21 cellular contexts compared by ENCODE assay signal in the genomic region with DNA sequence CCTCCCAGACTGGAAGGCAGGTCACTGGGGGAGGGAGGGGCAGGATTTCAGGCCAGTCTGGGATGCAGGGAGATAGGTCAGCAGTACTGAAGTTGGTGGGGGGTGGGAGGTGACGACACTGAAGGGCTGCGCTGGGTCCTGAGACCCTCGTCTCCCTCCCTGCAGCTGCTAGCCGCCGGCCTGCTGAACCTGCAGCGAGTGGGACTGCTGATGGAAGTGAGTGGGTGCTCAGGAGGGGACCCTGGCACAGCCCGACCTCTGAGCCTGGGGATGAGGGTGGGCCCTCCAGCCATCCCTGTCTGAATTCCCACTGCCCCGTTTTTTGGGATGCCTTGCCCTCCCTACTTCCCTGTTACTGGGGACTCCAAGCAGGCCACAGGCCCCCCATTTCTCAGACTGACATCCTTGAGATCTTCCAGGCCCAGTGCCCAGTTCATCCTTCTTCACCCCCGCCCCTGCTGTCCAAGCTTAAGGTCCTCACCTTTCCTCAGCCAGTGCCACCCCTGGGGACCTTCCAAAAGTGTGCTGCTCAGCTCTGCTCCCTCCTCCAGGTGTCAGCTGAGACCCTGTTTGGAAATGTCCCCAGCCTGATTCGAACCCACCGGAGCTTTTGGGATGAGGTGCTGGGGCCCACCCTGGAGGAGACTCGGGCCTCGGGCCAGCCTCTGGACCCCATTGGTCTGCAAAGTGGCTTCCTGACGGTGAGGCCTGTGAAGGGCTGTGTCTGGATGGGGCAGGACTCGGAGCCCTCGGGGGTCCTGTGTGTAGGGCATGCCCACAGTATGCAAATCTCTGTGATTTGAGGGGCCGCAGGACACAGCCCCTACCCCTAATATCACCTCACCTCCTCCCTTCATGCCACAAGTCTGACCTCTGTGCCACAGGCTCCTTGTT. TPM values are rescaled to one million over a fixed set of nuclear protein-coding genes. Genes with fewer than 3 reads are reported as not detected.
DNase-seq lines count a peak whose midpoint lies in the region; ATAC-seq, FAIRE-seq and TF ChIP-seq lines count a peak whose summit lies in the region.
"Had no signal": no experiment of that assay in that cellular context is flagged by ENCODE, and none has a peak within 500 bp of the region (broad histone marks: within the 10 kb centered on the region; RNA-seq: fewer than 3 reads in every experiment).

No MANE protein-coding gene starts in this region.

- peak overlapping the region; percentile 17 for H3K27ac Mint-ChIP-seq in activated naive CD8-positive, alpha-beta T cell treated with anti-CD3 and anti-CD28 coated beads, Interleukin-2, amount 10 ng/mL, durations not matched to agents 7 days and 5 days
- no peak overlapping the region for H3K27ac Mint-ChIP-seq in activated naive CD8-positive, alpha-beta T cell treated with anti-CD3 and anti-CD28 coated beads for 36 hours
- H3K27ac Mint-ChIP-seq in T-cell: no peak overlapping the region
- H3K27ac Mint-ChIP-seq: CD4-positive, CD25-positive, alpha-beta regulatory T cell had no signal

- peaks cover 5% of the 10 kb centered on the region for H3K36me3 Mint-ChIP-seq in activated naive CD8-positive, alpha-beta T cell treated with anti-CD3 and anti-CD28 coated beads, Interleukin-2, amount 10 ng/mL, durations not matched to agents 7 days and 5 days
- no peaks in the 10 kb centered on the region for H3K36me3 Mint-ChIP-seq in activated naive CD8-positive, alpha-beta T cell treated with anti-CD3 and anti-CD28 coated beads for 36 hours
- no peaks in the 10 kb centered on the region for H3K36me3 Mint-ChIP-seq in T-cell
- H3K36me3 Mint-ChIP-seq: CD4-positive, CD25-positive, alpha-beta regulatory T cell; IgD-negative memory B cell had no signal

- no peak overlapping the region for H3K27ac ChIP-seq in osteoblast (ENCODE audit: low read depth, low read length)
- H3K27ac ChIP-seq: BLaER1 treated with 17β-estradiol and CSF1 and Interleukin-3, amounts not matched to agents 10 nM and 100 nM; GM23248; HL-60 had no signal

- CTCF ChIA-PET in T-cell (lab: Charles Lee): no interaction called here

- H3K4me1 Mint-ChIP-seq in activated naive CD8-positive, alpha-beta T cell treated with anti-CD3 and anti-CD28 coated beads, Interleukin-2, amount 10 ng/mL, durations not matched to agents 7 days and 5 days: peaks cover 25% of the 10 kb centered on the region
- peaks cover 27% of the 10 kb centered on the region for H3K4me1 Mint-ChIP-seq in activated naive CD8-positive, alpha-beta T cell treated with anti-CD3 and anti-CD28 coated beads for 36 hours
- H3K4me1 Mint-ChIP-seq in T-cell: peaks cover 16 to 21% (median 19%) of the 10 kb centered on the region in 3 donors

- no peak for ATAC-seq in activated naive CD8-positive, alpha-beta T cell treated with anti-CD3 and anti-CD28 coated beads, Interleukin-2, amount 10 ng/mL, durations not matched to agents 7 days and 5 days (ENCODE audit: low read depth)
- ATAC-seq in T-cell (replicated peaks in 1 of 4): no peak
- ATAC-seq: HCT116 had no signal

- no peak for FAIRE-seq in D721Med (lab: Jason Lieb, UNC)
- FAIRE-seq: G401.6, GM12891, H54 had no signal

- H3K27me3 ChIP-seq in osteoblast (ENCODE audit: insufficient read depth, low read length): peaks cover 5% of the 10 kb centered on the region

- H3K9me3 Mint-ChIP-seq in activated naive CD8-positive, alpha-beta T cell treated with anti-CD3 and anti-CD28 coated beads, Interleukin-2, amount 10 ng/mL, durations not matched to agents 7 days and 5 days: no peaks in the 10 kb centered on the region
- no peaks in the 10 kb centered on the region for H3K9me3 Mint-ChIP-seq in activated naive CD8-positive, alpha-beta T cell treated with anti-CD3 and anti-CD28 coated beads for 36 hours
- no peaks in the 10 kb centered on the region for H3K9me3 Mint-ChIP-seq in T-cell

- H3K9me3 ChIP-seq in osteoblast (ENCODE audit: low read depth, low read length): no peaks in the 10 kb centered on the region
- H3K9me3 ChIP-seq: BLaER1 treated with 17β-estradiol and CSF1 and Interleukin-3, amounts not matched to agents 10 nM and 100 nM had no signal

- H3K4me2 ChIP-seq in osteoblast (ENCODE audit: insufficient read depth, low read length): no peak overlapping the region
- H3K4me2 ChIP-seq: BLaER1 treated with 17β-estradiol and CSF1 and Interleukin-3, amounts not matched to agents 10 nM and 100 nM had no signal

- peaks cover 8% of the 10 kb centered on the region for H3K27me3 Mint-ChIP-seq in activated naive CD8-positive, alpha-beta T cell treated with anti-CD3 and anti-CD28 coated beads, Interleukin-2, amount 10 ng/mL, durations not matched to agents 7 days and 5 days
- peaks cover 8% of the 10 kb centered on the region for H3K27me3 Mint-ChIP-seq in activated naive CD8-positive, alpha-beta T cell treated with anti-CD3 and anti-CD28 coated beads for 36 hours
- peaks cover 0 to 5% of the 10 kb centered on the region in 2 donors for H3K27me3 Mint-ChIP-seq in T-cell

- H3K36me3 ChIP-seq in osteoblast (ENCODE audit: insufficient read depth, low read length): no peaks in the 10 kb centered on the region

- peaks cover 10% of the 10 kb centered on the region for H3K4me1 ChIP-seq in osteoblast (ENCODE audit: insufficient read depth, low read length)

- H3K79me2 ChIP-seq in osteoblast (ENCODE audit: insufficient read depth, low read length): no peaks in the 10 kb centered on the region

- no peak overlapping the region for H2AFZ ChIP-seq in osteoblast (ENCODE audit: low read length)
- H2AFZ ChIP-seq: GM23248 had no signal

- H4K20me1 ChIP-seq in osteoblast (ENCODE audit: insufficient read depth, low read length): no peaks in the 10 kb centered on the region

- H3K4me3 Mint-ChIP-seq in activated naive CD8-positive, alpha-beta T cell treated with anti-CD3 and anti-CD28 coated beads, Interleukin-2, amount 10 ng/mL, durations not matched to agents 7 days and 5 days: no peak overlapping the region
- H3K4me3 Mint-ChIP-seq in activated naive CD8-positive, alpha-beta T cell treated with anti-CD3 and anti-CD28 coated beads for 36 hours: no peak overlapping the region
- no peak overlapping the region for H3K4me3 Mint-ChIP-seq in T-cell
- H3K4me3 Mint-ChIP-seq: CD4-positive, CD25-positive, alpha-beta regulatory T cell had no signal

- H3K4me3 ChIP-seq in osteoblast (ENCODE audit: insufficient read depth, low read length): no peak overlapping the region
- H3K4me3 ChIP-seq: BLaER1 treated with 17β-estradiol and CSF1 and Interleukin-3, amounts not matched to agents 10 nM and 100 nM; GM23248 had no signal

- no peak for TF ChIP-seq CTCF in osteoblast (IDR thresholded peaks at IDR 0.05; ENCODE audit: extremely low read depth, low read depth, low read length)
- TF ChIP-seq CTCF in D721Med (IDR thresholded peaks at IDR 0.05; ENCODE audit: insufficient read depth, missing control alignments): no peak

- DNase-seq in activated naive CD8-positive, alpha-beta T cell treated with anti-CD3 and anti-CD28 coated beads, Interleukin-2, amount 10 ng/mL, durations not matched to agents 7 days and 5 days: peak; percentile 29
- no peak for DNase-seq in activated naive CD8-positive, alpha-beta T cell treated with anti-CD3 and anti-CD28 coated beads for 36 hours
- DNase-seq in ecto neural progenitor cell (ENCODE audit: low spot score) (peak; percentile 45), osteoblast (ENCODE audit: insufficient read length, low spot score, missing footprints) (peak; percentile 81), D721Med (ENCODE audit: insufficient read length, low spot score) (no peak), NCI-H2029 (lab: John Stamatoyannopoulos, UW) (no peak), T-cell (no peak)
- DNase-seq: 8988T; ACHN; Calu3; CD4-positive, CD25-positive, alpha-beta regulatory T cell; DMS79 treated with DMSO at 0.1 percent for 48 hours; EL; GM23248 had no signal

- POLR2A ChIA-PET in activated naive CD8-positive, alpha-beta T cell treated with anti-CD3 and anti-CD28 coated beads, Interleukin-2, amount 10 ng/mL, durations not matched to agents 7 days and 5 days (lab: Charles Lee): no interaction called here
- POLR2A ChIA-PET in T-cell (lab: Charles Lee): interaction anchor here in 1 of 2 donors (0.6 kb wide), 1 partner anchor 41 kb away, joined by 3 read pairs; no protein-coding TSS in a partner anchor

RNA-seq across cellular contexts. Expression of a gene that starts 5.5 kb away (rescaled TPM):
- not detected for total RNA-seq in activated naive CD8-positive, alpha-beta T cell treated with anti-CD3 and anti-CD28 coated beads, Interleukin-2, amount 10 ng/mL, durations not matched to agents 7 days and 5 days
- total RNA-seq in activated naive CD8-positive, alpha-beta T cell treated with anti-CD3 and anti-CD28 coated beads for 36 hours: under 1 TPM; 0.10 to 0.52 TPM
- total RNA-seq in osteoblast (not detected in 2 replicates), T-cell (under 1 TPM in 2 of 5 donors, not detected in 3; 0.13 to 0.38 TPM)
- total RNA-seq: CD4-positive, CD25-positive, alpha-beta regulatory T cell; GM23248 had no signal

RNA-seq across cellular contexts. Expression of a gene that starts 25.9 kb away (rescaled TPM):
- 10 to 100 TPM; 82.9 to 87.1 TPM for total RNA-seq in activated naive CD8-positive, alpha-beta T cell treated with anti-CD3 and anti-CD28 coated beads, Interleukin-2, amount 10 ng/mL, durations not matched to agents 7 days and 5 days
- total RNA-seq in activated naive CD8-positive, alpha-beta T cell treated with anti-CD3 and anti-CD28 coated beads for 36 hours: 10 to 100 TPM; 44.8 to 49.1 TPM
- total RNA-seq in osteoblast (228 and 255 TPM in 2 replicates), T-cell (10 to 100 TPM; 32.3 to 88.0 (median 86.5) TPM)

RNA-seq across cellular contexts. Expression of a gene that starts 59.4 kb away (rescaled TPM):
- total RNA-seq in activated naive CD8-positive, alpha-beta T cell treated with anti-CD3 and anti-CD28 coated beads, Interleukin-2, amount 10 ng/mL, durations not matched to agents 7 days and 5 days: 1 to 10 TPM in 1 of 2 experiments, under 1 TPM in 1; 0.43 to 1.1 TPM
- total RNA-seq in activated naive CD8-positive, alpha-beta T cell treated with anti-CD3 and anti-CD28 coated beads for 36 hours: 1 to 10 TPM; 2.7 to 3.7 TPM
- total RNA-seq in osteoblast (under 0.01 and 0.36 TPM in 2 replicates), T-cell (1 to 10 TPM; 1.0 to 3.4 (median 2.6) TPM)

Comparison
In these comparisons a context has a peak if more than half of its experiments do, and no peak if none do; other contexts are left out.
1. DNase-seq: peak in activated naive CD8-positive, alpha-beta T cell treated with anti-CD3 and anti-CD28 coated beads, Interleukin-2, amount 10 ng/mL, durations not matched to agents 7 days and 5 days (single experiment), ecto neural progenitor cell (single experiment) and osteoblast (single experiment); none in activated naive CD8-positive, alpha-beta T cell treated with anti-CD3 and anti-CD28 coated beads for 36 hours (single experiment), D721Med (single experiment), NCI-H2029 (single experiment) and T-cell (0 of 34).